ENCODE assay signal across 1 cellular context in the genomic region with DNA sequence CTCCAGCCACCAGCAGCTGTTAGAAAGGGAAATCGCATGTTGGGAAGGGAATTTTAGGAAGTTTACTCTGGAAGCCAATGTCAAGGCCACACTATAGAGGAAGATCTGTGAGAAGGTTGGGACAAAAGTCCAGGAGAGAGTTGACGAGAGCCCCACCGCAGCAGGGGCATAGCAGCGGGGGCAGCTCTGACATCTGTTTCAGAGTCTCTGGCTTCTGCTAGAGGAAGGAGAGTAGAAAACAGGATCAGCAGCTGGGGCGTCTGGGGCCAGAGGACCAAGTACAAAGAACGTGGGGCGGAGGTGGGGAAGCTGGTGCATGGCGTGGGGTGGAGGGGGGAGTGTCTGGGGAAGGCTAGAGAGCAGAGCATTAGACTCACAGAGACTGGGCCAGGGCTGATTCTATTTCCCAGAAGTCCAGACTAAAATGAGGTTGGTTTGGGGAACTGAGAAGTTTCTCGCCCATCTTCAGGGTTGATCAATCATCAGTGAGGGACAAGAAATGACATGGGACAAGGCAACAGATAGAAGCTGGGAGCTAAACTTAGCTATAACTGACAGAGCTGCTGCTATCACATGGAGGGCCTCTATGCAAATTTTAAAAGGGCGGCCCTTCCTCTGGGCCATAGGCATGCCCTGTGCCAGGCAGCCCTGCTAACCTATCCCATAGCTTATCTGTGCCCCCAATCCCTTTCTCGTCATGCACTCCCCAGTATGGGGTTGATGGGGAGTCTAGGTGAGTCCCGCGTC.
TF ChIP-seq lines count a peak whose summit lies in the region.

No MANE protein-coding gene starts in this region.

TF ChIP-seq in neural cell, 6 proteins besides CTCF, POLR2A, EP300 and RAD21:
- no peak for TF ChIP-seq REST (IDR thresholded peaks at IDR 0.05; ENCODE audit: borderline replicate concordance)
- TF ChIP-seq MXI1 (conservative IDR thresholded peaks at IDR 0.05; ENCODE audit: poor library complexity, severe bottlenecking) = no peak
- TF ChIP-seq POLR2AphosphoS5 (IDR thresholded peaks at IDR 0.05) = no peak
- TF ChIP-seq SMC3 (conservative IDR thresholded peaks at IDR 0.05; ENCODE audit: poor library complexity) = no peak
- TF ChIP-seq EZH2 (IDR thresholded peaks at IDR 0.05; ENCODE audit: borderline replicate concordance, insufficient read depth, low read length, poor library complexity, severe bottlenecking) = no peak
- no peak for TF ChIP-seq TAF1 (IDR thresholded peaks at IDR 0.05; ENCODE audit: low read depth)
TF ChIP-seq in neural cell: peak in this region for 0.
